In genomic region chr12:57173089-57173488, GRCh38 we compare ENCODE assay signal across 9 cellular contexts. TPM values are rescaled to one million over a fixed set of nuclear protein-coding genes. Genes with fewer than 3 reads are reported as not detected.
A peak's percentile ranks its signal among the peaks of the same experiment; 100 is the strongest.
DNase-seq lines count a peak whose midpoint lies in the region; ATAC-seq and TF ChIP-seq lines count a peak whose summit lies in the region.
"Had no signal": no experiment of that assay in that cellular context is flagged by ENCODE, and none has a peak within 500 bp of the region (broad histone marks: within the 10 kb centered on the region; RNA-seq: fewer than 3 reads in every experiment).

No MANE protein-coding gene starts in this region.

- H3K79me2 ChIP-seq in KMS-11 (ENCODE audit: insufficient read depth, low read depth) = no peaks in the 10 kb centered on the region

- H3K36me3 ChIP-seq in KMS-11 (ENCODE audit: insufficient read depth) = no peaks in the 10 kb centered on the region
- H3K36me3 ChIP-seq in adrenal gland (replicated peaks in 1 of 2) = peaks cover 0 to 82% of the 10 kb centered on the region in 2 donors

- peaks cover 11% of the 10 kb centered on the region; the same call in 1 of the 2 replicates for H3K27me3 ChIP-seq in KMS-11 (ENCODE audit: insufficient read depth, low read depth)
- H3K27me3 ChIP-seq in adrenal gland = no peaks in the 10 kb centered on the region

- H3K4me1 ChIP-seq in KMS-11 (ENCODE audit: low read depth, poor library complexity, severe bottlenecking) (no peaks in the 10 kb centered on the region), adrenal gland (replicated peaks in 1 of 2) (no peaks in the 10 kb centered on the region)

- ATAC-seq in left colon = peak; percentile 51
- ATAC-seq in HG03280 (IDR thresholded peaks at IDR 0.05; ENCODE audit: unreplicated experiment) = no peak
- ATAC-seq in HG03439 (IDR thresholded peaks at IDR 0.05; ENCODE audit: unreplicated experiment) = no peak

- H3K27ac ChIP-seq in KMS-11 = no peak overlapping the region
- no peak overlapping the region for H3K27ac ChIP-seq in adrenal gland

- no peak overlapping the region for H2AFZ ChIP-seq in KMS-11 (ENCODE audit: low read depth)

- DNase-seq in DMS114 treated with DMSO at 0.1 percent for 48 hours (lab: John Stamatoyannopoulos, UW; ENCODE audit: unreplicated experiment) = peak; percentile 10
- no peak for DNase-seq in adrenal gland
- peak in 1 of 2 donors; percentile 50 for DNase-seq in left colon
- DNase-seq in NCI-H345 treated with DMSO at 0.1 percent for 48 hours (lab: John Stamatoyannopoulos, UW; ENCODE audit: unreplicated experiment) = no peak
- DNase-seq in NCI-H146 (lab: John Stamatoyannopoulos, UW) = no peak

- peak; percentile 92 for TF ChIP-seq CTCF in KMS-11 (conservative IDR thresholded peaks at IDR 0.05; ENCODE audit: low read depth, low read length)
- peak; percentile 12 to 51 (median 50) for TF ChIP-seq CTCF in adrenal gland (IDR thresholded peaks at IDR 0.05)

- no peak overlapping the region for H3K4me3 ChIP-seq in KMS-11 (IDR thresholded peaks at IDR 0.05; ENCODE audit: insufficient read depth, low read depth, low read length)
- no peak overlapping the region for H3K4me3 ChIP-seq in adrenal gland
- H3K4me3 ChIP-seq: lung had no signal

- no peaks in the 10 kb centered on the region for H4K20me1 ChIP-seq in KMS-11 (ENCODE audit: insufficient read depth)

- WGBS in adrenal gland, 4 donors = 71 to 82% (median 74%) methylated on average over 6 to 11 of the region's 11 CpGs

- no peaks in the 10 kb centered on the region for H3K9me3 ChIP-seq in adrenal gland (replicated peaks in 1 of 3)

- H3K9ac ChIP-seq in KMS-11 = no peak overlapping the region

- no peak overlapping the region for H3K4me2 ChIP-seq in KMS-11

- intact Hi-C loops in adrenal gland (cut with DNase I) = no loop called here
- intact Hi-C loops in left colon (cut with DNase I, micrococcal nuclease) = no loop called here

- TF ChIP-seq POLR2A in adrenal gland (IDR thresholded peaks at IDR 0.05) = no peak

RNA-seq across cellular contexts. Expression of gene LRP1-AS, which starts 25.7 kb away (rescaled TPM):
- not detected for total RNA-seq in adrenal gland
- polyA plus RNA-seq in adrenal gland = not detected
- not detected for total RNA-seq in left colon
- total RNA-seq: lung had no signal
- polyA plus RNA-seq: lung had no signal

RNA-seq across cellular contexts. Expression of gene NXPH4, which starts 43.5 kb away (rescaled TPM):
- 1 to 10 TPM in 1 of 8 donors, under 1 TPM in 4, not detected in 3; 0.15 to 3.7 (median 0.42) TPM for total RNA-seq in adrenal gland
- polyA plus RNA-seq in adrenal gland = 1 to 10 TPM in 2 of 3 donors, under 1 TPM in 1; 0.62 to 1.7 (median 1.2) TPM
- not detected for total RNA-seq in left colon

RNA-seq across cellular contexts. Expression of gene LRP1, which starts 44.8 kb away (rescaled TPM):
- 100 to 1,000 TPM; 126 to 307 (median 179) TPM for total RNA-seq in adrenal gland
- 10 to 100 TPM; 21.2 to 81.0 (median 59.2) TPM for polyA plus RNA-seq in adrenal gland
- 100 to 1,000 TPM; 117 to 119 TPM for total RNA-seq in left colon

RNA-seq across cellular contexts. Expression of gene SHMT2, which starts 56.4 kb away (rescaled TPM):
- total RNA-seq in adrenal gland (10 to 100 TPM; 57.0 to 94.7 (median 71.8) TPM), left colon (10 to 100 TPM; 45.3 to 58.8 TPM)
- 10 to 100 TPM; 25.2 to 43.0 (median 29.0) TPM for polyA plus RNA-seq in adrenal gland
